ENCODE assay signal across 16 cellular contexts in genomic region chr12:10384191-10384590, GRCh38. TPM values are rescaled to one million over a fixed set of nuclear protein-coding genes. Genes with fewer than 3 reads are reported as not detected.
A peak's percentile ranks its signal among the peaks of the same experiment; 100 is the strongest.
DNase-seq lines count a peak whose midpoint lies in the region; ATAC-seq and TF ChIP-seq lines count a peak whose summit lies in the region.
"Had no signal": no experiment of that assay in that cellular context is flagged by ENCODE, and none has a peak within 500 bp of the region (broad histone marks: within the 10 kb centered on the region; RNA-seq: fewer than 3 reads in every experiment).

No MANE protein-coding gene starts in this region.

- no peak overlapping the region for H3K27ac ChIP-seq in mammary epithelial cell (ENCODE audit: insufficient read depth, low read depth, low read length)
- H3K27ac ChIP-seq in epithelial cell of prostate, result peak overlapping the region; percentile 51
- H3K27ac ChIP-seq in SJCRH30, result no peak overlapping the region

- intact Hi-C loops in MCF 10A (cut with micrococcal nuclease) (no loop called here), mammary epithelial cell (cut with micrococcal nuclease) (no loop called here)

- POLR2A ChIA-PET in MCF 10A (lab: Yijun Ruan, JAX), result interaction anchor here (2.1 to 3.9 kb wide), 3 partner anchors 10 to 19 kb away, joined by 16 to 26 read pairs (median 17); no protein-coding TSS in a partner anchor

- H3K9me3 ChIP-seq in mammary epithelial cell (replicated peaks; ENCODE audit: insufficient read depth, low read length), result peaks cover 9% of the 10 kb centered on the region
- no peaks in the 10 kb centered on the region for H3K9me3 ChIP-seq in SJCRH30 (replicated peaks)

- dilution Hi-C loops in mammary epithelial cell (cut with HindIII; ENCODE audit: low sequenced_read_pairs), result no loop called here

- TF ChIP-seq CTCF in MCF 10A (IDR thresholded peaks at IDR 0.05; ENCODE audit: unreplicated experiment), result no peak
- TF ChIP-seq CTCF in mammary epithelial cell (conservative IDR thresholded peaks at IDR 0.05 in 1 of 2, IDR thresholded peaks at IDR 0.05 in 1 of 2; ENCODE audit: extremely low read depth in 1 of 2, insufficient read depth in 1 of 2, low read depth in 1 of 2, low read length in 2 of 2), result no peak
- TF ChIP-seq CTCF in HFFc6 (IDR thresholded peaks at IDR 0.05), result no peak

- H3K4me3 Mint-ChIP-seq in MCF 10A (ENCODE audit: unreplicated experiment) (no peak overlapping the region), HFFc6 (no peak overlapping the region)
- peak overlapping the region; percentile 96 for H3K4me3 Mint-ChIP-seq in activated naive CD8-positive, alpha-beta T cell
- peak overlapping the region; percentile 13 for H3K4me3 Mint-ChIP-seq in stimulated activated memory B cell treated with anti-CD40 and anti-IgM and Interleukin-4, amounts not matched to agents 10 μg/mL and 1 μg/mL and 100 μg/mL, for 72 hours

- in situ Hi-C loops in mammary epithelial cell (cut with MboI; ENCODE audit: low sequenced_read_pairs in 2 of 2), result no loop called here

- H3K27me3 ChIP-seq in mammary epithelial cell (ENCODE audit: insufficient read depth, low read length), result no peaks in the 10 kb centered on the region
- no peaks in the 10 kb centered on the region for H3K27me3 ChIP-seq in SJCRH30

- no peaks in the 10 kb centered on the region for H3K36me3 ChIP-seq in mammary epithelial cell (ENCODE audit: insufficient read depth, low read length)
- H3K36me3 ChIP-seq in SJCRH30, result no peaks in the 10 kb centered on the region

- BruUV-seq in MCF 10A (replicated peaks; lab: Mats Ljungman, UMichigan), result no TSS peak
- no TSS peak for BruUV-seq in mammary epithelial cell (replicated peaks; lab: Mats Ljungman, UMichigan)

- H2AFZ ChIP-seq in mammary epithelial cell (ENCODE audit: low read depth, low read length), result no peak overlapping the region

- H3K4me1 ChIP-seq in mammary epithelial cell (ENCODE audit: insufficient read depth, low read length), result no peaks in the 10 kb centered on the region
- H3K4me1 ChIP-seq in SJCRH30, result no peaks in the 10 kb centered on the region

- no peak for DNase-seq in MCF 10A (ENCODE audit: unreplicated experiment)
- no peak for DNase-seq in mammary epithelial cell
- DNase-seq in epithelial cell of prostate (ENCODE audit: low read depth, low spot score), result no peak
- no peak for DNase-seq in SJCRH30
- DNase-seq in SK-N-DZ (ENCODE audit: low spot score), result no peak
- no peak for DNase-seq in HFFc6
- DNase-seq: ACHN, Karpas-422, MM.1S, NCI-H1092 treated with DMSO at 0.1 percent for 48 hours, NCI-H1694 treated with DMSO at 0.1 percent for 48 hours, NCI-H2107, NCI-H2227 treated with DMSO at 0.1 percent for 48 hours, NCI-H524 had no signal

- H3K4me1 Mint-ChIP-seq in MCF 10A (ENCODE audit: insufficient read depth, unreplicated experiment) (peaks cover 17% of the 10 kb centered on the region), HFFc6 (ENCODE audit: low read depth) (peaks cover 24% of the 10 kb centered on the region)
- H3K4me1 Mint-ChIP-seq in activated naive CD8-positive, alpha-beta T cell (ENCODE audit: low read depth), result peaks cover 64% of the 10 kb centered on the region
- no peaks in the 10 kb centered on the region for H3K4me1 Mint-ChIP-seq in stimulated activated memory B cell treated with anti-CD40 and anti-IgM and Interleukin-4, amounts not matched to agents 10 μg/mL and 1 μg/mL and 100 μg/mL, for 72 hours

- peaks cover 14% of the 10 kb centered on the region for H3K36me3 Mint-ChIP-seq in MCF 10A (ENCODE audit: insufficient read depth, unreplicated experiment)
- H3K36me3 Mint-ChIP-seq in activated naive CD8-positive, alpha-beta T cell, result peaks cover 39% of the 10 kb centered on the region
- H3K36me3 Mint-ChIP-seq in stimulated activated memory B cell treated with anti-CD40 and anti-IgM and Interleukin-4, amounts not matched to agents 10 μg/mL and 1 μg/mL and 100 μg/mL, for 72 hours, result peaks cover 9% of the 10 kb centered on the region
- no peaks in the 10 kb centered on the region for H3K36me3 Mint-ChIP-seq in HFFc6 (ENCODE audit: low read depth)

- H3K9ac ChIP-seq in mammary epithelial cell (ENCODE audit: insufficient read depth, low read length), result no peak overlapping the region

- no peaks in the 10 kb centered on the region for H4K20me1 ChIP-seq in mammary epithelial cell (ENCODE audit: insufficient read depth, low read length)

- no peaks in the 10 kb centered on the region for H3K79me2 ChIP-seq in mammary epithelial cell (ENCODE audit: insufficient read depth, low read length)

- CTCF ChIA-PET in MCF 10A (lab: Yijun Ruan, JAX), result no interaction called here
- CTCF ChIA-PET in mammary epithelial cell (lab: Charles Lee; ENCODE audit: low non-redundant PET), result no interaction called here

- 94% methylated on average over 3 of the region's 3 CpGs for WGBS in mammary epithelial cell (ENCODE audit: low coverage, missing lambda C conversion rate)

- H3K27ac Mint-ChIP-seq in MCF 10A (ENCODE audit: low read depth, unreplicated experiment) (peak overlapping the region; percentile 74), HFFc6 (no peak overlapping the region)
- H3K27ac Mint-ChIP-seq in activated naive CD8-positive, alpha-beta T cell, result peak overlapping the region; percentile 92
- H3K27ac Mint-ChIP-seq in stimulated activated memory B cell treated with anti-CD40 and anti-IgM and Interleukin-4, amounts not matched to agents 10 μg/mL and 1 μg/mL and 100 μg/mL, for 72 hours, result no peak overlapping the region

- H3K4me2 ChIP-seq in mammary epithelial cell (ENCODE audit: insufficient read depth, low read depth, low read length), result no peak overlapping the region

- no peak overlapping the region for H3K4me3 ChIP-seq in mammary epithelial cell (replicated peaks in 1 of 3; ENCODE audit: insufficient read depth in 1 of 3, low read depth in 2 of 3, low read length in 3 of 3)
- H3K4me3 ChIP-seq in SJCRH30, result no peak overlapping the region

- no peak for ATAC-seq in stimulated activated memory B cell treated with anti-CD40 and anti-IgM and Interleukin-4, amounts not matched to agents 10 μg/mL and 1 μg/mL and 100 μg/mL, for 72 hours

- H3K9me3 Mint-ChIP-seq in MCF 10A (ENCODE audit: unreplicated experiment) (peaks cover 7% of the 10 kb centered on the region), HFFc6 (no peaks in the 10 kb centered on the region)
- no peaks in the 10 kb centered on the region for H3K9me3 Mint-ChIP-seq in activated naive CD8-positive, alpha-beta T cell (ENCODE audit: low read depth)
- peaks cover 5% of the 10 kb centered on the region for H3K9me3 Mint-ChIP-seq in stimulated activated memory B cell treated with anti-CD40 and anti-IgM and Interleukin-4, amounts not matched to agents 10 μg/mL and 1 μg/mL and 100 μg/mL, for 72 hours

- H3K27me3 Mint-ChIP-seq in MCF 10A (ENCODE audit: insufficient read depth, unreplicated experiment), result no peaks in the 10 kb centered on the region
- no peaks in the 10 kb centered on the region for H3K27me3 Mint-ChIP-seq in activated naive CD8-positive, alpha-beta T cell
- H3K27me3 Mint-ChIP-seq in stimulated activated memory B cell treated with anti-CD40 and anti-IgM and Interleukin-4, amounts not matched to agents 10 μg/mL and 1 μg/mL and 100 μg/mL, for 72 hours, result peaks cover 31% of the 10 kb centered on the region
- H3K27me3 Mint-ChIP-seq in HFFc6 (ENCODE audit: insufficient read depth), result no peaks in the 10 kb centered on the region; the same call in 1 of the 2 replicates

RNA-seq across cellular contexts. Expression of gene KLRK1, which starts 5.7 kb away (rescaled TPM):
- 0.54 and 2.3 TPM in 2 replicates for total RNA-seq in MCF 10A (2022)
- total RNA-seq in mammary epithelial cell, result not detected
- not detected for polyA plus RNA-seq in mammary epithelial cell
- polyA minus RNA-seq in mammary epithelial cell, result not detected
- not detected in 2 replicates for total RNA-seq in SJCRH30 (2014; rRNA removed; shearing (Covaris generic))
- 0.24 and 0.27 TPM in 2 replicates for polyA plus RNA-seq in SK-N-DZ (2014; cell fraction: cytosol; rRNA removed)
- polyA plus RNA-seq in SK-N-DZ (2014; cell fraction: nucleus; rRNA removed), result 2.6 and 5.3 TPM in 2 replicates
- total RNA-seq in HFFc6 (2021; fragmentation: NEBNext Ultra II Directional; extraction: Animal tissue kit (Norgen Biotek cat#: 25700)), result not detected

RNA-seq across cellular contexts. Expression of gene KLRC4, which starts 25.4 kb away (rescaled TPM):
- 0.66 and 0.84 TPM in 2 replicates for total RNA-seq in MCF 10A (2022)
- total RNA-seq in mammary epithelial cell, result not detected
- not detected for polyA plus RNA-seq in mammary epithelial cell
- not detected for polyA minus RNA-seq in mammary epithelial cell
- not detected in 2 replicates for total RNA-seq in SJCRH30 (2014; rRNA removed; shearing (Covaris generic))
- polyA plus RNA-seq in SK-N-DZ (2014; cell fraction: cytosol; rRNA removed), result not detected in 2 replicates
- 1.1 TPM in 1 of 2 replicates, not detected in the other for polyA plus RNA-seq in SK-N-DZ (2014; cell fraction: nucleus; rRNA removed)
- total RNA-seq in HFFc6 (2021; fragmentation: NEBNext Ultra II Directional; extraction: Animal tissue kit (Norgen Biotek cat#: 25700)), result not detected

RNA-seq across cellular contexts. Expression of gene KLRC3, which starts 36.2 kb away (rescaled TPM):
- total RNA-seq in MCF 10A (2022) (0.81 and 2.3 TPM in 2 replicates), mammary epithelial cell (not detected)
- not detected for polyA plus RNA-seq in mammary epithelial cell
- polyA minus RNA-seq in mammary epithelial cell, result not detected
- not detected in 2 replicates for total RNA-seq in SJCRH30 (2014; rRNA removed; shearing (Covaris generic))
- polyA plus RNA-seq in SK-N-DZ (2014; cell fraction: cytosol; rRNA removed), result not detected in 2 replicates
- polyA plus RNA-seq in SK-N-DZ (2014; cell fraction: nucleus; rRNA removed), result not detected in 2 replicates
- total RNA-seq in HFFc6 (2021; fragmentation: NEBNext Ultra II Directional; extraction: Animal tissue kit (Norgen Biotek cat#: 25700)), result not detected

RNA-seq across cellular contexts. Expression of gene KLRC2, which starts 51.6 kb away (rescaled TPM):
- 1.9 and 5.2 TPM in 2 replicates for total RNA-seq in MCF 10A (2022)
- not detected for total RNA-seq in mammary epithelial cell
- 0.07 TPM for polyA plus RNA-seq in mammary epithelial cell
- not detected for polyA minus RNA-seq in mammary epithelial cell
- not detected in 2 replicates for total RNA-seq in SJCRH30 (2014; rRNA removed; shearing (Covaris generic))
- not detected in 2 replicates for polyA plus RNA-seq in SK-N-DZ (2014; cell fraction: cytosol; rRNA removed)
- polyA plus RNA-seq in SK-N-DZ (2014; cell fraction: nucleus; rRNA removed), result not detected in 2 replicates
- not detected for total RNA-seq in HFFc6 (2021; fragmentation: NEBNext Ultra II Directional; extraction: Animal tissue kit (Norgen Biotek cat#: 25700))

Comparison
In these comparisons a context has a peak if more than half of its experiments do, and no peak if none do; other contexts are left out.
1. H3K27ac Mint-ChIP-seq: peak in MCF 10A (single experiment) and activated naive CD8-positive, alpha-beta T cell (single experiment); none in stimulated activated memory B cell treated with anti-CD40 and anti-IgM and Interleukin-4, amounts not matched to agents 10 μg/mL and 1 μg/mL and 100 μg/mL, for 72 hours (single experiment) and HFFc6 (single experiment).
2. H3K4me3 Mint-ChIP-seq: peak in activated naive CD8-positive, alpha-beta T cell (single experiment) and stimulated activated memory B cell treated with anti-CD40 and anti-IgM and Interleukin-4, amounts not matched to agents 10 μg/mL and 1 μg/mL and 100 μg/mL, for 72 hours (single experiment); none in MCF 10A (single experiment) and HFFc6 (single experiment).